ENCODE assay signal across 8 cellular contexts in genomic region chr4:825969-826330, GRCh38. TPM values are rescaled to one million over a fixed set of nuclear protein-coding genes. Genes with fewer than 3 reads are reported as not detected.
DNase-seq lines count a peak whose midpoint lies in the region; TF ChIP-seq lines count a peak whose summit lies in the region.

Gene CPLX1, minus strand, starts transcription at chr4:826129. Its CDS starts 1,607 bp downstream, at chr4:824522.

- CTCF ChIA-PET in activated CD4-positive, alpha-beta memory T cell treated with anti-CD3 and anti-CD28 coated beads for 36 hours (lab: Charles Lee): no interaction called here
- CTCF ChIA-PET in activated CD4-positive, alpha-beta memory T cell treated with anti-CD3 and anti-CD28 coated beads, Interleukin-2, amount 10 ng/mL, durations not matched to agents 7 days and 5 days (lab: Charles Lee): no interaction called here

- H3K27me3 Mint-ChIP-seq in activated CD4-positive, alpha-beta memory T cell treated with anti-CD3 and anti-CD28 coated beads for 36 hours: peaks cover 41% of the 10 kb centered on the region
- H3K27me3 Mint-ChIP-seq in activated CD4-positive, alpha-beta memory T cell treated with anti-CD3 and anti-CD28 coated beads, Interleukin-2, amount 10 ng/mL, durations not matched to agents 7 days and 5 days: peaks cover 42% of the 10 kb centered on the region
- peaks cover 34% of the 10 kb centered on the region for H3K27me3 Mint-ChIP-seq in T-helper 2 cell treated with Interferon-gamma antibody and Interleukin-4, amounts not matched to agents 5 μg/mL and 100 μg/mL, for 36 hours (ENCODE audit: low read depth)

- H3K9me3 ChIP-seq in NT2/D1 (ENCODE audit: insufficient read depth, low read length) (no peaks in the 10 kb centered on the region; the same call in 1 of the 2 replicates), Karpas-422 (ENCODE audit: low read length) (no peaks in the 10 kb centered on the region)

- H3K27ac Mint-ChIP-seq in activated CD4-positive, alpha-beta memory T cell treated with anti-CD3 and anti-CD28 coated beads for 36 hours: no peak within 1 kb of the TSS
- H3K27ac Mint-ChIP-seq in activated CD4-positive, alpha-beta memory T cell treated with anti-CD3 and anti-CD28 coated beads, Interleukin-2, amount 10 ng/mL, durations not matched to agents 7 days and 5 days: no peak within 1 kb of the TSS
- H3K27ac Mint-ChIP-seq in T-helper 2 cell treated with Interferon-gamma antibody and Interleukin-4, amounts not matched to agents 5 μg/mL and 100 μg/mL, for 36 hours: no peak within 1 kb of the TSS

- POLR2A ChIA-PET in activated CD4-positive, alpha-beta memory T cell treated with anti-CD3 and anti-CD28 coated beads for 36 hours (lab: Charles Lee): no interaction called here
- POLR2A ChIA-PET in activated CD4-positive, alpha-beta memory T cell treated with anti-CD3 and anti-CD28 coated beads, Interleukin-2, amount 10 ng/mL, durations not matched to agents 7 days and 5 days (lab: Charles Lee): no interaction called here

- peak; percentile 22 for DNase-seq in activated CD4-positive, alpha-beta memory T cell treated with anti-CD3 and anti-CD28 coated beads for 36 hours
- no peak for DNase-seq in activated CD4-positive, alpha-beta memory T cell treated with anti-CD3 and anti-CD28 coated beads, Interleukin-2, amount 10 ng/mL, durations not matched to agents 7 days and 5 days
- DNase-seq in NT2/D1 (ENCODE audit: low read depth, low spot score) (no peak), fibroblast of the aortic adventitia (ENCODE audit: low read depth) (no peak), GM19240 (ENCODE audit: insufficient read length, low spot score) (no peak), Karpas-422 (no peak)
- DNase-seq in T-helper 2 cell treated with Interferon-gamma antibody and Interleukin-4, amounts not matched to agents 5 μg/mL and 100 μg/mL, for 36 hours (ENCODE audit: low spot score): no peak

- no peak within 1 kb of the TSS for H3K27ac ChIP-seq in skin epidermis
- no peak within 1 kb of the TSS for H3K27ac ChIP-seq in Karpas-422 (ENCODE audit: low read length)

- no peaks in the 10 kb centered on the region for H4K20me1 ChIP-seq in Karpas-422 (ENCODE audit: insufficient read depth, low read depth, low read length)

- H3K4me2 ChIP-seq in Karpas-422 (ENCODE audit: low read depth, low read length, poor library complexity, severe bottlenecking): no peak within 1 kb of the TSS

- no peaks in the 10 kb centered on the region for H3K4me1 Mint-ChIP-seq in activated CD4-positive, alpha-beta memory T cell treated with anti-CD3 and anti-CD28 coated beads for 36 hours (ENCODE audit: low read depth)
- H3K4me1 Mint-ChIP-seq in activated CD4-positive, alpha-beta memory T cell treated with anti-CD3 and anti-CD28 coated beads, Interleukin-2, amount 10 ng/mL, durations not matched to agents 7 days and 5 days: peaks cover 5% of the 10 kb centered on the region
- no peaks in the 10 kb centered on the region for H3K4me1 Mint-ChIP-seq in T-helper 2 cell treated with Interferon-gamma antibody and Interleukin-4, amounts not matched to agents 5 μg/mL and 100 μg/mL, for 36 hours (ENCODE audit: low read depth)

- no peaks in the 10 kb centered on the region for H3K9me3 Mint-ChIP-seq in activated CD4-positive, alpha-beta memory T cell treated with anti-CD3 and anti-CD28 coated beads for 36 hours
- no peaks in the 10 kb centered on the region for H3K9me3 Mint-ChIP-seq in activated CD4-positive, alpha-beta memory T cell treated with anti-CD3 and anti-CD28 coated beads, Interleukin-2, amount 10 ng/mL, durations not matched to agents 7 days and 5 days
- H3K9me3 Mint-ChIP-seq in T-helper 2 cell treated with Interferon-gamma antibody and Interleukin-4, amounts not matched to agents 5 μg/mL and 100 μg/mL, for 36 hours: no peaks in the 10 kb centered on the region

- H3K79me2 ChIP-seq in Karpas-422 (ENCODE audit: low read length): no peaks in the 10 kb centered on the region

- H3K4me1 ChIP-seq in NT2/D1 (ENCODE audit: insufficient read depth, insufficient read length): peaks cover 35% of the 10 kb centered on the region
- no peaks in the 10 kb centered on the region for H3K4me1 ChIP-seq in Karpas-422 (ENCODE audit: low read length)

- H3K4me3 ChIP-seq in NT2/D1 (ENCODE audit: insufficient read length, low read depth) (peak within 1 kb of the TSS; percentile 28), fibroblast of the aortic adventitia (ENCODE audit: low read depth, low read length) (peak within 1 kb of the TSS; percentile 22), skin epidermis (peak within 1 kb of the TSS in 6 of 7 experiments; percentile 18 to 42 (median 28)), Karpas-422 (ENCODE audit: low read length) (no peak within 1 kb of the TSS)

- intact Hi-C loops in activated CD4-positive, alpha-beta memory T cell treated with anti-CD3 and anti-CD28 coated beads for 36 hours (cut with micrococcal nuclease): no loop called here

- no peaks in the 10 kb centered on the region for H3K36me3 Mint-ChIP-seq in activated CD4-positive, alpha-beta memory T cell treated with anti-CD3 and anti-CD28 coated beads for 36 hours
- H3K36me3 Mint-ChIP-seq in activated CD4-positive, alpha-beta memory T cell treated with anti-CD3 and anti-CD28 coated beads, Interleukin-2, amount 10 ng/mL, durations not matched to agents 7 days and 5 days (ENCODE audit: low read depth): no peaks in the 10 kb centered on the region
- H3K36me3 Mint-ChIP-seq in T-helper 2 cell treated with Interferon-gamma antibody and Interleukin-4, amounts not matched to agents 5 μg/mL and 100 μg/mL, for 36 hours (ENCODE audit: low read depth): peaks cover 2% of the 10 kb centered on the region

- peak within 1 kb of the TSS; percentile 56 for H3K9ac ChIP-seq in NT2/D1 (ENCODE audit: insufficient read length, low read depth)
- H3K9ac ChIP-seq in Karpas-422 (ENCODE audit: low read length): no peak within 1 kb of the TSS

- H3K36me3 ChIP-seq in NT2/D1 (ENCODE audit: insufficient read depth, insufficient read length, low read length) (no peaks in the 10 kb centered on the region), Karpas-422 (ENCODE audit: insufficient read depth, low read length) (no peaks in the 10 kb centered on the region)

- H3K27me3 ChIP-seq in NT2/D1 (ENCODE audit: insufficient read depth, insufficient read length) (peaks cover 73% of the 10 kb centered on the region), Karpas-422 (ENCODE audit: low read length) (no peaks in the 10 kb centered on the region)

- no peaks in the 10 kb centered on the region for H3K9me2 ChIP-seq in Karpas-422 (replicated peaks; ENCODE audit: insufficient read depth, low read length)

- TF ChIP-seq CTCF in fibroblast of the aortic adventitia (IDR thresholded peaks at IDR 0.05; ENCODE audit: insufficient read depth, low read length): no peak

- no peak within 1 kb of the TSS for H2AFZ ChIP-seq in Karpas-422 (ENCODE audit: low read length)

- no peak within 1 kb of the TSS for H3K4me3 Mint-ChIP-seq in activated CD4-positive, alpha-beta memory T cell treated with anti-CD3 and anti-CD28 coated beads for 36 hours
- H3K4me3 Mint-ChIP-seq in activated CD4-positive, alpha-beta memory T cell treated with anti-CD3 and anti-CD28 coated beads, Interleukin-2, amount 10 ng/mL, durations not matched to agents 7 days and 5 days: no peak within 1 kb of the TSS
- no peak within 1 kb of the TSS for H3K4me3 Mint-ChIP-seq in T-helper 2 cell treated with Interferon-gamma antibody and Interleukin-4, amounts not matched to agents 5 μg/mL and 100 μg/mL, for 36 hours

RNA-seq across cellular contexts. Expression of gene CPLX1, which starts in this region (rescaled TPM):
- total RNA-seq in activated CD4-positive, alpha-beta memory T cell treated with anti-CD3 and anti-CD28 coated beads for 36 hours: under 1 TPM; 0.43 to 0.61 TPM
- total RNA-seq in activated CD4-positive, alpha-beta memory T cell treated with anti-CD3 and anti-CD28 coated beads, Interleukin-2, amount 10 ng/mL, durations not matched to agents 7 days and 5 days: 1 to 10 TPM; 2.5 to 3.0 TPM
- not detected in 2 replicates for total RNA-seq in fibroblast of the aortic adventitia (ENCODE audit: low replicate concordance)
- 0.40 and 3.1 TPM in 2 replicates for total RNA-seq in Karpas-422 (2014; rRNA removed; shearing (Covaris generic); ENCODE audit: low replicate concordance)

Comparison
In these comparisons a context has a peak if more than half of its experiments do, and no peak if none do; other contexts are left out.
1. Peak in DNase-seq in activated CD4-positive, alpha-beta memory T cell treated with anti-CD3 and anti-CD28 coated beads for 36 hours; RNA of the gene not detected or under 1 TPM.